Comparison of ENCODE assay signal across 9 cellular contexts in genomic region chr20:45545754-45546453, GRCh38. TPM values are rescaled to one million over a fixed set of nuclear protein-coding genes. Genes with fewer than 3 reads are reported as not detected.
A peak's percentile ranks its signal among the peaks of the same experiment; 100 is the strongest.
DNase-seq lines count a peak whose midpoint lies in the region; ATAC-seq, FAIRE-seq and TF ChIP-seq lines count a peak whose summit lies in the region.
"Had no signal": no experiment of that assay in that cellular context is flagged by ENCODE, and none has a peak within 500 bp of the region (broad histone marks: within the 10 kb centered on the region; RNA-seq: fewer than 3 reads in every experiment).

No MANE protein-coding gene starts in this region.

- intact Hi-C loops in activated CD4-positive, alpha-beta memory T cell treated with anti-CD3 and anti-CD28 coated beads for 36 hours (cut with micrococcal nuclease) = no loop called here

- H3K9me3 ChIP-seq in neural progenitor cell (ENCODE audit: low read depth) = no peaks in the 10 kb centered on the region

- no peaks in the 10 kb centered on the region for H3K79me2 ChIP-seq in neural progenitor cell (ENCODE audit: low read depth)

- FAIRE-seq in GM19239 (lab: Jason Lieb, UNC) = no peak

- CTCF ChIA-PET in activated CD4-positive, alpha-beta memory T cell treated with anti-CD3 and anti-CD28 coated beads for 36 hours (lab: Charles Lee) = interaction anchor here (1.3 kb wide), 1 partner anchor 225 kb away, joined by 12 read pairs; no protein-coding TSS in a partner anchor

- no peaks in the 10 kb centered on the region for H3F3A ChIP-seq in neural progenitor cell (ENCODE audit: low read depth)

- H3K27me3 ChIP-seq in neural progenitor cell = no peaks in the 10 kb centered on the region

- H3K4me3 Mint-ChIP-seq in neural progenitor cell = no peak overlapping the region
- no peak overlapping the region for H3K4me3 Mint-ChIP-seq in activated CD4-positive, alpha-beta memory T cell treated with anti-CD3 and anti-CD28 coated beads for 36 hours

- TF ChIP-seq CTCF in LNCAP (IDR thresholded peaks at IDR 0.05) = peak; percentile 45
- TF ChIP-seq CTCF in neural progenitor cell (IDR thresholded peaks at IDR 0.05) = peak; percentile 68

- peaks cover 8% of the 10 kb centered on the region for H3K27me3 Mint-ChIP-seq in neural progenitor cell (ENCODE audit: insufficient read depth, low read depth)
- H3K27me3 Mint-ChIP-seq in activated CD4-positive, alpha-beta memory T cell treated with anti-CD3 and anti-CD28 coated beads for 36 hours = peaks cover 29% of the 10 kb centered on the region

- no peaks in the 10 kb centered on the region for H3K9me3 Mint-ChIP-seq in neural progenitor cell
- no peaks in the 10 kb centered on the region for H3K9me3 Mint-ChIP-seq in activated CD4-positive, alpha-beta memory T cell treated with anti-CD3 and anti-CD28 coated beads for 36 hours

- peak overlapping the region; percentile 52 for H2AFZ ChIP-seq in neural progenitor cell (replicated peaks)

- ATAC-seq in GM18868 (IDR thresholded peaks at IDR 0.05; ENCODE audit: unreplicated experiment) (no peak), GM21717 (IDR thresholded peaks at IDR 0.05; ENCODE audit: unreplicated experiment) (no peak)

- H3K36me3 Mint-ChIP-seq in neural progenitor cell = no peaks in the 10 kb centered on the region
- H3K36me3 Mint-ChIP-seq in activated CD4-positive, alpha-beta memory T cell treated with anti-CD3 and anti-CD28 coated beads for 36 hours = no peaks in the 10 kb centered on the region

- no peak overlapping the region for H3K27ac Mint-ChIP-seq in neural progenitor cell
- H3K27ac Mint-ChIP-seq in activated CD4-positive, alpha-beta memory T cell treated with anti-CD3 and anti-CD28 coated beads for 36 hours = no peak overlapping the region

- no peak overlapping the region for H3K27ac ChIP-seq in neural progenitor cell

- DNase-seq in ELR (ENCODE audit: low read depth) (peak; percentile 60), dedifferentiated amniotic fluid mesenchymal stem cell (ENCODE audit: extremely low spot score) (peak; percentile 22), neural progenitor cell (ENCODE audit: low spot score) (peak; percentile 70), GM19239 (ENCODE audit: insufficient read length, low spot score) (no peak)
- no peak for DNase-seq in activated CD4-positive, alpha-beta memory T cell treated with anti-CD3 and anti-CD28 coated beads for 36 hours

- H3K4me1 Mint-ChIP-seq in neural progenitor cell = no peaks in the 10 kb centered on the region
- H3K4me1 Mint-ChIP-seq in activated CD4-positive, alpha-beta memory T cell treated with anti-CD3 and anti-CD28 coated beads for 36 hours (ENCODE audit: low read depth) = no peaks in the 10 kb centered on the region

- H4K20me1 ChIP-seq in neural progenitor cell (ENCODE audit: low read depth) = no peaks in the 10 kb centered on the region

- no peak overlapping the region for H3K4me2 ChIP-seq in neural progenitor cell

- H3K36me3 ChIP-seq in neural progenitor cell = no peaks in the 10 kb centered on the region

- H3K4me1 ChIP-seq in neural progenitor cell = no peaks in the 10 kb centered on the region

- H3K4me3 ChIP-seq in neural progenitor cell = no peak overlapping the region

- POLR2A ChIA-PET in activated CD4-positive, alpha-beta memory T cell treated with anti-CD3 and anti-CD28 coated beads for 36 hours (lab: Charles Lee) = no interaction called here

- H3K9ac ChIP-seq in neural progenitor cell = no peak overlapping the region

RNA-seq across cellular contexts. Expression of gene EPPIN, which starts 1.3 kb away (rescaled TPM):
- not detected in 2 replicates for total RNA-seq in neural progenitor cell (ENCODE audit: low replicate concordance)
- not detected for total RNA-seq in activated CD4-positive, alpha-beta memory T cell treated with anti-CD3 and anti-CD28 coated beads for 36 hours
- total RNA-seq: dermis microvascular lymphatic vessel endothelial cell had no signal

RNA-seq across cellular contexts. Expression of gene WFDC6, which starts 6.6 kb away (rescaled TPM):
- total RNA-seq in neural progenitor cell (ENCODE audit: low replicate concordance) = not detected in 2 replicates
- not detected for total RNA-seq in activated CD4-positive, alpha-beta memory T cell treated with anti-CD3 and anti-CD28 coated beads for 36 hours
- total RNA-seq: dermis microvascular lymphatic vessel endothelial cell had no signal

RNA-seq across cellular contexts. Expression of gene SPINT3, which starts 30.5 kb away (rescaled TPM):
- total RNA-seq in neural progenitor cell (ENCODE audit: low replicate concordance) = not detected in 2 replicates
- not detected for total RNA-seq in activated CD4-positive, alpha-beta memory T cell treated with anti-CD3 and anti-CD28 coated beads for 36 hours
- total RNA-seq: dermis microvascular lymphatic vessel endothelial cell had no signal

RNA-seq across cellular contexts. Expression of gene WFDC8, which starts 33.2 kb away (rescaled TPM):
- total RNA-seq in neural progenitor cell (ENCODE audit: low replicate concordance) = not detected in 2 replicates
- total RNA-seq in activated CD4-positive, alpha-beta memory T cell treated with anti-CD3 and anti-CD28 coated beads for 36 hours = not detected
- total RNA-seq: dermis microvascular lymphatic vessel endothelial cell had no signal

Comparison
In these comparisons a context has a peak if more than half of its experiments do, and no peak if none do; other contexts are left out.
1. DNase-seq: peak in ELR (single experiment), dedifferentiated amniotic fluid mesenchymal stem cell (single experiment) and neural progenitor cell (single experiment); none in GM19239 (single experiment) and activated CD4-positive, alpha-beta memory T cell treated with anti-CD3 and anti-CD28 coated beads for 36 hours (single experiment).